ENCODE assay signal across 1 cellular context in the genomic region with DNA sequence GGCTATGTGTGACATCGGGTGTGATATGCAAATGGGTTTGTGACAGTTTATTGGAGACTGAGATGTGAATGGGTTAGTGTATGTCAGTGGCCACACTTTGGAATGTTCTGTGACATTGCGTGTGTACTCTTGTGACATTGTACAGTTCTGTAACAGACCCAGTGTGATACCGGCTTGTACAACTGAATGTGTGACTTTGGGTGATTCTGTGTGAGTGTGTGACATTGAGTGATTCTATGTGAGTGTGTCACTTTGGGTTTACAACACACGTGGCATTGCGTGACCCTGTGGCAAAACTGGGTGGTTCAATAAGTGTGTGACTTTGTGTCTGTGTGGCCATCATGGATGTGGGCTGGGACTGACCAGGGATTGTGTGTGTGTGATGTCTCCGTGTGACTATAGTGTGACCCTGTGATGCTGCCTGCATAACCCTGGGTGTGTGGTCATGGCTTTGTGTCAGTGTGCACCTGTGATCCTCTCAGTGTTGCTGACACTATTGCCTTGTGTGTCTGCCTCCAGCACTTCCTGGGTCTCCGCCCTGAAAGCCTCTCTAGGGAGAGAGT.
TF ChIP-seq lines count a peak whose summit lies in the region.

No MANE protein-coding gene starts in this region.

TF ChIP-seq in SK-N-SH, 30 proteins besides CTCF, POLR2A, EP300 and RAD21 (continued from another document):
- TF ChIP-seq, protein P1, sequence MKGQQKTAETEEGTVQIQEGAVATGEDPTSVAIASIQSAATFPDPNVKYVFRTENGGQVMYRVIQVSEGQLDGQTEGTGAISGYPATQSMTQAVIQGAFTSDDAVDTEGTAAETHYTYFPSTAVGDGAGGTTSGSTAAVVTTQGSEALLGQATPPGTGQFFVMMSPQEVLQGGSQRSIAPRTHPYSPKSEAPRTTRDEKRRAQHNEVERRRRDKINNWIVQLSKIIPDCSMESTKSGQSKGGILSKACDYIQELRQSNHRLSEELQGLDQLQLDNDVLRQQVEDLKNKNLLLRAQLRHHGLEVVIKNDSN (IDR thresholded peaks at IDR 0.05; ENCODE audit: borderline replicate concordance, low read depth): no peak
- TF ChIP-seq CHD2 (IDR thresholded peaks at IDR 0.05; ENCODE audit: low read length, partially characterized antibody): no peak
- TF ChIP-seq, protein P2, sequence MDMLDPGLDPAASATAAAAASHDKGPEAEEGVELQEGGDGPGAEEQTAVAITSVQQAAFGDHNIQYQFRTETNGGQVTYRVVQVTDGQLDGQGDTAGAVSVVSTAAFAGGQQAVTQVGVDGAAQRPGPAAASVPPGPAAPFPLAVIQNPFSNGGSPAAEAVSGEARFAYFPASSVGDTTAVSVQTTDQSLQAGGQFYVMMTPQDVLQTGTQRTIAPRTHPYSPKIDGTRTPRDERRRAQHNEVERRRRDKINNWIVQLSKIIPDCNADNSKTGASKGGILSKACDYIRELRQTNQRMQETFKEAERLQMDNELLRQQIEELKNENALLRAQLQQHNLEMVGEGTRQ (IDR thresholded peaks at IDR 0.05; ENCODE audit: borderline replicate concordance, low read depth, low read length): no peak
- TF ChIP-seq RCOR1 (IDR thresholded peaks at IDR 0.05; ENCODE audit: low read length): no peak
- TF ChIP-seq, protein P3, sequence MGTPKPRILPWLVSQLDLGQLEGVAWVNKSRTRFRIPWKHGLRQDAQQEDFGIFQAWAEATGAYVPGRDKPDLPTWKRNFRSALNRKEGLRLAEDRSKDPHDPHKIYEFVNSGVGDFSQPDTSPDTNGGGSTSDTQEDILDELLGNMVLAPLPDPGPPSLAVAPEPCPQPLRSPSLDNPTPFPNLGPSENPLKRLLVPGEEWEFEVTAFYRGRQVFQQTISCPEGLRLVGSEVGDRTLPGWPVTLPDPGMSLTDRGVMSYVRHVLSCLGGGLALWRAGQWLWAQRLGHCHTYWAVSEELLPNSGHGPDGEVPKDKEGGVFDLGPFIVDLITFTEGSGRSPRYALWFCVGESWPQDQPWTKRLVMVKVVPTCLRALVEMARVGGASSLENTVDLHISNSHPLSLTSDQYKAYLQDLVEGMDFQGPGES (IDR thresholded peaks at IDR 0.05; ENCODE audit: low read depth, low read length): no peak
- TF ChIP-seq GATA2 (CRISPR knock-in tag; IDR thresholded peaks at IDR 0.05): no peak
- TF ChIP-seq, protein P4, sequence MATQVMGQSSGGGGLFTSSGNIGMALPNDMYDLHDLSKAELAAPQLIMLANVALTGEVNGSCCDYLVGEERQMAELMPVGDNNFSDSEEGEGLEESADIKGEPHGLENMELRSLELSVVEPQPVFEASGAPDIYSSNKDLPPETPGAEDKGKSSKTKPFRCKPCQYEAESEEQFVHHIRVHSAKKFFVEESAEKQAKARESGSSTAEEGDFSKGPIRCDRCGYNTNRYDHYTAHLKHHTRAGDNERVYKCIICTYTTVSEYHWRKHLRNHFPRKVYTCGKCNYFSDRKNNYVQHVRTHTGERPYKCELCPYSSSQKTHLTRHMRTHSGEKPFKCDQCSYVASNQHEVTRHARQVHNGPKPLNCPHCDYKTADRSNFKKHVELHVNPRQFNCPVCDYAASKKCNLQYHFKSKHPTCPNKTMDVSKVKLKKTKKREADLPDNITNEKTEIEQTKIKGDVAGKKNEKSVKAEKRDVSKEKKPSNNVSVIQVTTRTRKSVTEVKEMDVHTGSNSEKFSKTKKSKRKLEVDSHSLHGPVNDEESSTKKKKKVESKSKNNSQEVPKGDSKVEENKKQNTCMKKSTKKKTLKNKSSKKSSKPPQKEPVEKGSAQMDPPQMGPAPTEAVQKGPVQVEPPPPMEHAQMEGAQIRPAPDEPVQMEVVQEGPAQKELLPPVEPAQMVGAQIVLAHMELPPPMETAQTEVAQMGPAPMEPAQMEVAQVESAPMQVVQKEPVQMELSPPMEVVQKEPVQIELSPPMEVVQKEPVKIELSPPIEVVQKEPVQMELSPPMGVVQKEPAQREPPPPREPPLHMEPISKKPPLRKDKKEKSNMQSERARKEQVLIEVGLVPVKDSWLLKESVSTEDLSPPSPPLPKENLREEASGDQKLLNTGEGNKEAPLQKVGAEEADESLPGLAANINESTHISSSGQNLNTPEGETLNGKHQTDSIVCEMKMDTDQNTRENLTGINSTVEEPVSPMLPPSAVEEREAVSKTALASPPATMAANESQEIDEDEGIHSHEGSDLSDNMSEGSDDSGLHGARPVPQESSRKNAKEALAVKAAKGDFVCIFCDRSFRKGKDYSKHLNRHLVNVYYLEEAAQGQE (IDR thresholded peaks at IDR 0.05; ENCODE audit: low read depth, low read length): no peak
TF ChIP-seq in SK-N-SH: peak in this region for 0.
